Comparison of ENCODE assay signal across 16 cellular contexts in the genomic region with DNA sequence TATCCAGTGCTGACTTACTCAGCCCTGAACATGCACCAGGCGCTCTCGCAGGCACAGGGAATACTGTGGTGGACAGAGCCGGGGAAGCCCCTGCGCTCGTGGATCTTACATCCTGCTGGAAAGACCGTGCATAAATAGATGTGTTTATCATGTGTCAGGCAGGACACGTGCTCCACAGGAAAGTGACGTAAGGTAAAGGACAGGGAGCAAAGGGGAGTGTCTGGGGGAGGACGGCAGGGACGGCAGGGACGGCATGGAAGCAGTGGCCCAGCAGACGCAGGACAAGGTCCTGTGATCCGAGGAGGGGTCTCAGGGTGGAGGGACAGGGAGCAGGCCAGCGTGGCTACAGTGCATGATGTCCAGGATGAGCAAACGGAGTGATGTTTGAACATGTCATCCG.
A peak's percentile ranks its signal among the peaks of the same experiment; 100 is the strongest.
DNase-seq lines count a peak whose midpoint lies in the region; ATAC-seq and TF ChIP-seq lines count a peak whose summit lies in the region.
"Had no signal": no experiment of that assay in that cellular context is flagged by ENCODE, and none has a peak within 500 bp of the region (broad histone marks: within the 10 kb centered on the region; RNA-seq: fewer than 3 reads in every experiment).

No MANE protein-coding gene starts in this region.

- H3K9me3 Mint-ChIP-seq in nephron, result no peaks in the 10 kb centered on the region

- TF ChIP-seq CTCF in nephron (IDR thresholded peaks at IDR 0.05; ENCODE audit: unreplicated experiment in 3 of 3), result no peak

- peaks cover 19% of the 10 kb centered on the region for H3K4me1 Mint-ChIP-seq in nephron

- no peak for ATAC-seq in GM18517 (IDR thresholded peaks at IDR 0.05; ENCODE audit: unreplicated experiment)
- ATAC-seq: Panc1 had no signal

- H3K27ac ChIP-seq in cingulate gyrus (ENCODE audit: low read depth, low read length) (peak overlapping the region; percentile 88), temporal lobe (ENCODE audit: low read depth, low read length) (peak overlapping the region; percentile 83)

- no peaks in the 10 kb centered on the region for H3K36me3 Mint-ChIP-seq in nephron (ENCODE audit: low read depth)

- H3K27me3 Mint-ChIP-seq in nephron (ENCODE audit: low read depth), result peaks cover 5% of the 10 kb centered on the region

- no peak overlapping the region for H3K4me3 Mint-ChIP-seq in nephron
- H3K4me3 Mint-ChIP-seq: HFFc6 had no signal

- H3K27ac Mint-ChIP-seq in nephron, result peak overlapping the region in 2 of 3 experiments; percentile 3 to 7
- H3K27ac Mint-ChIP-seq: HFFc6 had no signal

- DNase-seq in RPMI7951 (ENCODE audit: low read depth) (peak; percentile 54), NCI-H146 (lab: John Stamatoyannopoulos, UW) (no peak), hippocampal formation (lab: John Stamatoyannopoulos, UW) (no peak)
- DNase-seq: COR-L47, DMS153, GOT3, HFFc6, NCI-H1436, NCI-H2081, NCI-H510A treated with DMSO at 0.1 percent for 48 hours, SHP77 treated with DMSO at 0.1 percent for 48 hours had no signal
